ENCODE assay signal across 1 cellular context in genomic region chr9:90838098-90838497, GRCh38.
TF ChIP-seq lines count a peak whose summit lies in the region.

No MANE protein-coding gene starts in this region.

TF ChIP-seq in HCT116, 20 proteins besides CTCF, POLR2A, EP300 and RAD21 (continued from another document):
- TF ChIP-seq, protein P1, sequence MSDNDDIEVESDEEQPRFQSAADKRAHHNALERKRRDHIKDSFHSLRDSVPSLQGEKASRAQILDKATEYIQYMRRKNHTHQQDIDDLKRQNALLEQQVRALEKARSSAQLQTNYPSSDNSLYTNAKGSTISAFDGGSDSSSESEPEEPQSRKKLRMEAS (IDR thresholded peaks at IDR 0.05), result no peak
- TF ChIP-seq YY1 (IDR thresholded peaks at IDR 0.05; ENCODE audit: extremely low read depth, insufficient replicate concordance, low read depth, low read length) (no peak), SP1 (IDR thresholded peaks at IDR 0.05; ENCODE audit: low read depth) (no peak)
